Comparison of ENCODE assay signal across 10 cellular contexts in the genomic region with DNA sequence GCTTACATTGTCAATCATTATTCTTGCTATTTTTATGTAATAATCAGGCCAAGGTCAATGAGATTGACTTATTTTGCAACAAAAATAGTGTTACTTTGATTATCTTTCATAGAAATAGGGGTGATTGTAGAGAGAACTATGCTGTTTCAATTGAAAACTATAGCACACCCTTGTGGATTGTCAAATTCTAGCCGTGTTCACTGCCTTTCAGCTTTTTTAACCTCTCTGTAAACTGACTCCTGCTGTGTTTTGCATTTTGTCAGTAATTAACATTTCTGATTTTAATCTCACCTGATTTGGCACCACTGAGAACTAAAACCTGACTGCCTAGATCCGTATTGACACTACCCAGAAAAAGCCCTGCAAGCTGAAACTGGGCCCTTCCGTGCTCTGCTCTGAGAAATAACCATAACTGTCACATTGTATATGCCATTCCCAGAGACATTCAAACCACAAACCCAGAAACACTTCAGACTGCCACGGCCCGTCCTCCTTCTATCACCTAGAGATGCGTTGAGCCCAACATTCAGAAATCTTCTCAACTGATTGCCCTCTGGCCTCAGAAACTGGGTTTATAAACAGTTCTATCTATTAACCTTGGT. TPM values are rescaled to one million over a fixed set of nuclear protein-coding genes. Genes with fewer than 3 reads are reported as not detected.
DNase-seq lines count a peak whose midpoint lies in the region; ATAC-seq and TF ChIP-seq lines count a peak whose summit lies in the region.
"Had no signal": no experiment of that assay in that cellular context is flagged by ENCODE, and none has a peak within 500 bp of the region (broad histone marks: within the 10 kb centered on the region; RNA-seq: fewer than 3 reads in every experiment).

No MANE protein-coding gene starts in this region.

- no peak overlapping the region for H3K4me3 ChIP-seq in GM12864 (ENCODE audit: low read depth, low read length)
- H3K4me3 ChIP-seq in brain microvascular endothelial cell (ENCODE audit: low read depth, low read length): no peak overlapping the region
- H3K4me3 ChIP-seq in mucosa of descending colon: no peak overlapping the region

- peaks cover 12% of the 10 kb centered on the region for H3K9me3 Mint-ChIP-seq in osteocyte (ENCODE audit: unreplicated experiment)
- H3K9me3 Mint-ChIP-seq in activated CD4-positive, alpha-beta T cell treated with anti-CD3 and anti-CD28 coated beads for 36 hours (ENCODE audit: low read depth): no peaks in the 10 kb centered on the region

- no peaks in the 10 kb centered on the region for H3K36me3 Mint-ChIP-seq in osteocyte (ENCODE audit: unreplicated experiment)
- H3K36me3 Mint-ChIP-seq in activated CD4-positive, alpha-beta T cell treated with anti-CD3 and anti-CD28 coated beads for 36 hours (ENCODE audit: low read depth): no peaks in the 10 kb centered on the region

- H3K27me3 ChIP-seq in brain microvascular endothelial cell (replicated peaks): no peaks in the 10 kb centered on the region

- intact Hi-C loops in mucosa of descending colon (cut with DNase I, micrococcal nuclease): no loop called here
- intact Hi-C loops in activated CD4-positive, alpha-beta T cell treated with anti-CD3 and anti-CD28 coated beads for 36 hours (cut with DNase I, micrococcal nuclease): no loop called here

- H3K27ac Mint-ChIP-seq in osteocyte (ENCODE audit: unreplicated experiment): no peak overlapping the region
- H3K27ac Mint-ChIP-seq in activated CD4-positive, alpha-beta T cell treated with anti-CD3 and anti-CD28 coated beads for 36 hours: no peak overlapping the region

- TF ChIP-seq CTCF in GM12864 (IDR thresholded peaks at IDR 0.05; ENCODE audit: low read depth, low read length, missing control alignments): peak; percentile 34
- peak; percentile 54; the same call in 1 of the 2 replicates for TF ChIP-seq CTCF in LNCAP (IDR thresholded peaks at IDR 0.05)
- peak; percentile 30 for TF ChIP-seq CTCF in brain microvascular endothelial cell (IDR thresholded peaks at IDR 0.05; ENCODE audit: low read depth, low read length, missing control alignments)
- peak; percentile 42 for TF ChIP-seq CTCF in osteocyte (IDR thresholded peaks at IDR 0.05)
- TF ChIP-seq CTCF in mucosa of descending colon (IDR thresholded peaks at IDR 0.05): no peak

- H3K27ac ChIP-seq in brain microvascular endothelial cell (no peak overlapping the region), caudate nucleus (ENCODE audit: low read depth, low read length) (no peak overlapping the region)

- CTCF ChIA-PET in activated CD4-positive, alpha-beta T cell treated with anti-CD3 and anti-CD28 coated beads for 36 hours (lab: Charles Lee): interaction anchor here (0.7 to 2.7 kb wide), 3 partner anchors 42 to 410 kb away, joined by 3 to 12 read pairs (median 4); no protein-coding TSS in a partner anchor

- no peak overlapping the region for H3K4me3 Mint-ChIP-seq in osteocyte (ENCODE audit: unreplicated experiment)
- no peak overlapping the region for H3K4me3 Mint-ChIP-seq in activated CD4-positive, alpha-beta T cell treated with anti-CD3 and anti-CD28 coated beads for 36 hours

- H3K4me1 Mint-ChIP-seq in osteocyte (ENCODE audit: unreplicated experiment): no peaks in the 10 kb centered on the region
- peaks cover 9% of the 10 kb centered on the region for H3K4me1 Mint-ChIP-seq in activated CD4-positive, alpha-beta T cell treated with anti-CD3 and anti-CD28 coated beads for 36 hours

- in situ Hi-C loops in brain microvascular endothelial cell (cut with HindIII; ENCODE audit: low pct_ligation_motif_present, low sequenced_read_pairs): no loop called here

- no peaks in the 10 kb centered on the region for H3K4me1 ChIP-seq in mucosa of descending colon (ENCODE audit: low read depth)

- no peaks in the 10 kb centered on the region for H3K27me3 Mint-ChIP-seq in osteocyte (ENCODE audit: unreplicated experiment)
- H3K27me3 Mint-ChIP-seq in activated CD4-positive, alpha-beta T cell treated with anti-CD3 and anti-CD28 coated beads for 36 hours: no peaks in the 10 kb centered on the region

- ATAC-seq in mucosa of descending colon: no peak
- ATAC-seq in activated CD4-positive, alpha-beta T cell treated with anti-CD3 and anti-CD28 coated beads for 36 hours: no peak

- DNase-seq in GM12864 (ENCODE audit: low read depth) (no peak), brain microvascular endothelial cell (no peak), osteocyte (ENCODE audit: extremely low spot score, unreplicated experiment) (no peak), GDM1 (lab: John Stamatoyannopoulos, UW) (no peak), mucosa of descending colon (no peak), caudate nucleus (lab: John Stamatoyannopoulos, UW) (no peak)
- no peak for DNase-seq in activated CD4-positive, alpha-beta T cell treated with anti-CD3 and anti-CD28 coated beads for 36 hours
- DNase-seq: activated CD4-positive, alpha-beta T cell treated with anti-CD3 and anti-CD28 coated beads for 48 hours; NCI-H510A treated with DMSO at 0.1 percent for 48 hours had no signal

- H3K36me3 ChIP-seq in brain microvascular endothelial cell (replicated peaks): no peaks in the 10 kb centered on the region
- H3K36me3 ChIP-seq in mucosa of descending colon (ENCODE audit: low read depth): no peaks in the 10 kb centered on the region

- POLR2A ChIA-PET in activated CD4-positive, alpha-beta T cell treated with anti-CD3 and anti-CD28 coated beads for 36 hours (lab: Charles Lee): no interaction called here

- no peaks in the 10 kb centered on the region for H3K9me3 ChIP-seq in mucosa of descending colon

RNA-seq across cellular contexts. Expression of gene ETV6, which starts 26.6 kb away (rescaled TPM):
- total RNA-seq in osteocyte: 24.4 and 29.4 TPM in 2 replicates
- total RNA-seq in mucosa of descending colon: 10 to 100 TPM; 60.9 to 74.3 (median 72.8) TPM
- total RNA-seq in activated CD4-positive, alpha-beta T cell treated with anti-CD3 and anti-CD28 coated beads for 36 hours: 10 to 100 TPM; 53.5 to 56.7 TPM
